Comparison of ENCODE assay signal across 24 cellular contexts in genomic region chr7:123929620-123930019, GRCh38. TPM values are rescaled to one million over a fixed set of nuclear protein-coding genes. Genes with fewer than 3 reads are reported as not detected.
"Had no signal": no experiment of that assay in that cellular context is flagged by ENCODE, and none has a peak within 500 bp of the region (broad histone marks: within the 10 kb centered on the region; RNA-seq: fewer than 3 reads in every experiment).

No MANE protein-coding gene starts in this region.

- H3K27me3 Mint-ChIP-seq: activated CD4-positive, alpha-beta T cell treated with anti-CD3 and anti-CD28 coated beads, Interleukin-2, amount 10 ng/mL, durations not matched to agents 7 days and 5 days; activated naive CD8-positive, alpha-beta T cell treated with anti-CD3 and anti-CD28 coated beads, Interleukin-2, amount 50 U/mL, for 24 hours had no signal

- H3K9me3 Mint-ChIP-seq: activated CD4-positive, alpha-beta T cell treated with anti-CD3 and anti-CD28 coated beads, Interleukin-2, amount 10 ng/mL, durations not matched to agents 7 days and 5 days; activated naive CD4-positive, alpha-beta T cell treated with anti-CD3 and anti-CD28 coated beads for 36 hours; activated naive CD8-positive, alpha-beta T cell treated with anti-CD3 and anti-CD28 coated beads, Interleukin-2, amount 50 U/mL, for 24 hours had no signal

- H3K4me1 Mint-ChIP-seq: activated CD4-positive, alpha-beta T cell treated with anti-CD3 and anti-CD28 coated beads, Interleukin-2, amount 10 ng/mL, durations not matched to agents 7 days and 5 days; activated naive CD8-positive, alpha-beta T cell treated with anti-CD3 and anti-CD28 coated beads, Interleukin-2, amount 50 U/mL, for 24 hours; central memory CD8-positive, alpha-beta T cell; natural killer cell had no signal

- H3K36me3 ChIP-seq: brain microvascular endothelial cell, neutrophil, tibial artery had no signal

- H3K27ac ChIP-seq: brain microvascular endothelial cell, coronary artery, neutrophil, parathyroid adenoma, tibial artery had no signal

- H3K27me3 ChIP-seq: brain microvascular endothelial cell, neutrophil, tibial artery had no signal

- H3K27ac Mint-ChIP-seq: activated CD4-positive, alpha-beta T cell treated with anti-CD3 and anti-CD28 coated beads, Interleukin-2, amount 10 ng/mL, durations not matched to agents 7 days and 5 days; activated naive CD4-positive, alpha-beta T cell treated with anti-CD3 and anti-CD28 coated beads for 36 hours; activated naive CD8-positive, alpha-beta T cell treated with anti-CD3 and anti-CD28 coated beads, Interleukin-2, amount 50 U/mL, for 24 hours; natural killer cell had no signal

- H3K4me3 ChIP-seq: coronary artery, tibial artery had no signal

- DNase-seq: activated CD4-positive, alpha-beta T cell treated with anti-CD3 and anti-CD28 coated beads, Interleukin-2, amount 10 ng/mL, durations not matched to agents 7 days and 5 days; activated CD8-positive, alpha-beta memory T cell treated with anti-CD3 and anti-CD28 coated beads, Interleukin-2, amount 50 U/mL, for 4 hours; activated naive CD4-positive, alpha-beta T cell treated with anti-CD3 and anti-CD28 coated beads for 36 hours; activated naive CD8-positive, alpha-beta T cell treated with anti-CD3 and anti-CD28 coated beads, Interleukin-2, amount 50 U/mL, for 24 hours; activated T-cell treated with anti-CD3 and anti-CD28 coated beads, Interleukin-2, amount 50 U/mL, for 4 hours; anterior cingulate cortex; brain microvascular endothelial cell; kidney glomerular epithelial cell; natural killer cell; stimulated activated naive CD4-positive, alpha-beta T cell; T-helper 1 cell; T1000; tibial artery had no signal

- H3K79me2 ChIP-seq: parathyroid adenoma had no signal

- H3K9ac ChIP-seq: parathyroid adenoma had no signal

- ATAC-seq: activated CD4-positive, CD25-positive, alpha-beta regulatory T cell treated with anti-CD3 and anti-CD28 coated beads, Interleukin-2, amount 50 U/mL, for 24 hours; activated naive CD8-positive, alpha-beta T cell treated with anti-CD3 and anti-CD28 coated beads, Interleukin-2, amount 50 U/mL, for 24 hours; activated T-cell treated with anti-CD3 and anti-CD28 coated beads, Interleukin-2, amount 50 U/mL, for 4 hours; natural killer cell; sciatic nerve had no signal

- H3K36me3 Mint-ChIP-seq: natural killer cell had no signal

- H3K4me1 ChIP-seq: parathyroid adenoma, tibial artery had no signal

- H3K9me3 ChIP-seq: neutrophil, tibial artery had no signal

- H3K4me3 Mint-ChIP-seq: activated CD4-positive, alpha-beta T cell treated with anti-CD3 and anti-CD28 coated beads, Interleukin-2, amount 10 ng/mL, durations not matched to agents 7 days and 5 days; activated naive CD4-positive, alpha-beta T cell treated with anti-CD3 and anti-CD28 coated beads for 36 hours; activated naive CD8-positive, alpha-beta T cell treated with anti-CD3 and anti-CD28 coated beads, Interleukin-2, amount 50 U/mL, for 24 hours; activated T-cell treated with anti-CD3 and anti-CD28 coated beads, Interleukin-2, amount 50 U/mL, for 4 hours; central memory CD8-positive, alpha-beta T cell; natural killer cell had no signal

RNA-seq across cellular contexts. Expression of gene SPAM1, which starts 4.6 kb away (rescaled TPM):
- total RNA-seq: activated CD4-positive, alpha-beta T cell treated with anti-CD3 and anti-CD28 coated beads, Interleukin-2, amount 10 ng/mL, durations not matched to agents 7 days and 5 days; activated naive CD4-positive, alpha-beta T cell treated with anti-CD3 and anti-CD28 coated beads for 36 hours; activated T-cell treated with anti-CD3 and anti-CD28 coated beads, Interleukin-2, amount 50 U/mL, for 4 hours; frontal cortex; liver; mesenteric fat pad; natural killer cell; sciatic nerve; subcutaneous adipose tissue had no signal
- polyA plus RNA-seq: esophagus, liver had no signal
